Comparison of ENCODE assay signal across 23 cellular contexts in the genomic region with DNA sequence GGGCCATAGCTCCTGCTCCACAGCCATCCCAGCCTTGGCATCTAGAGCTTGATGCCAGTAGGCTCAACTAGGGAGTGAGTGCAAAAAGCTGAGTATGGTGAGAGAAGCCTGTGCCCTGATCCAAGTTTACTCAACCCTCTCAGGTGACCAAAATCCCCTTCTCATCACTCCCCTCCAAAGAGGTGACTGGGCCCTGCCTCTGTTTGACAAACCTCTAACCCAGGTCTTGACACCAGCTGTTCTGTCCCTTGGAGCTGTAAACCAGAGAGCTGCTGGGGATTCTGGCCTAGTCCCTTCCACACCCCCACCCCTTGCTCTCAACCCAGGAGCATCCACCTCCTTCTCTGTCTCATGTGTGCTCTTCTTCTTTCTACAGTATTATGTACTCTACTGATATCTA.
DNase-seq lines count a peak whose midpoint lies in the region; ATAC-seq and TF ChIP-seq lines count a peak whose summit lies in the region.
"Had no signal": no experiment of that assay in that cellular context is flagged by ENCODE, and none has a peak within 500 bp of the region (broad histone marks: within the 10 kb centered on the region; RNA-seq: fewer than 3 reads in every experiment).

No MANE protein-coding gene starts in this region.

- H3K4me3 Mint-ChIP-seq in activated naive CD4-positive, alpha-beta T cell treated with anti-CD3 and anti-CD28 coated beads, Interleukin-2, amount 10 ng/mL, durations not matched to agents 7 days and 5 days = no peak overlapping the region
- H3K4me3 Mint-ChIP-seq in activated B cell treated with CpG ODN at 0.5 μM for 24 hours = no peak overlapping the region
- H3K4me3 Mint-ChIP-seq in endothelial cell (ENCODE audit: unreplicated experiment) = peak overlapping the region; percentile 42
- H3K4me3 Mint-ChIP-seq in stimulated activated naive CD8-positive, alpha-beta T cell treated with anti-CD3 and anti-CD28 coated beads, Interleukin-15, Interleukin-2, amounts not matched to agents 100 ng/mL and 50 ng/mL, for 24 hours = no peak overlapping the region
- H3K4me3 Mint-ChIP-seq: nephron had no signal

- no peak for TF ChIP-seq CTCF in activated B cell treated with CpG ODN at 0.5 μM for 24 hours (IDR thresholded peaks at IDR 0.05)
- TF ChIP-seq CTCF in endothelial cell (IDR thresholded peaks at IDR 0.05; ENCODE audit: unreplicated experiment) = no peak
- TF ChIP-seq CTCF in spleen (IDR thresholded peaks at IDR 0.05 in 8 of 11, conservative IDR thresholded peaks at IDR 0.05 in 3 of 11) = no peak

- no peak overlapping the region for H3K27ac ChIP-seq in effector memory CD4-positive, alpha-beta T cell (ENCODE audit: insufficient read depth, low read length, poor library complexity, severe bottlenecking)
- peak overlapping the region in 1 of 8 donors; percentile 27 for H3K27ac ChIP-seq in spleen
- H3K27ac ChIP-seq: ascending aorta, C4-2B, foreskin keratinocyte, KMS-11, parathyroid adenoma, sigmoid colon had no signal

- ATAC-seq in activated B cell treated with CpG ODN at 0.5 μM for 24 hours (ENCODE audit: low read depth) = no peak
- ATAC-seq: foreskin keratinocyte had no signal

- no peaks in the 10 kb centered on the region for H3K9me3 ChIP-seq in effector memory CD4-positive, alpha-beta T cell (ENCODE audit: control insufficient read depth, low read length)
- H3K9me3 ChIP-seq in spleen = no peaks in the 10 kb centered on the region
- H3K9me3 ChIP-seq: ascending aorta, sigmoid colon, SK-N-SH had no signal

- TF ChIP-seq POLR2A in spleen (IDR thresholded peaks at IDR 0.05) = no peak

- CTCF ChIA-PET in activated naive CD4-positive, alpha-beta T cell treated with anti-CD3 and anti-CD28 coated beads, Interleukin-2, amount 10 ng/mL, durations not matched to agents 7 days and 5 days (lab: Charles Lee) = no interaction called here
- CTCF ChIA-PET in activated B cell treated with CpG ODN at 0.5 μM for 24 hours (lab: Charles Lee) = no interaction called here

- H3K27me3 ChIP-seq in effector memory CD4-positive, alpha-beta T cell (replicated peaks; ENCODE audit: control insufficient read depth, insufficient read depth, low read length, poor library complexity, severe bottlenecking) = no peaks in the 10 kb centered on the region
- H3K27me3 ChIP-seq in spleen (replicated peaks in 1 of 7) = no peaks in the 10 kb centered on the region
- H3K27me3 ChIP-seq: ascending aorta, foreskin keratinocyte, sigmoid colon had no signal

- H3K36me3 Mint-ChIP-seq in activated naive CD4-positive, alpha-beta T cell treated with anti-CD3 and anti-CD28 coated beads, Interleukin-2, amount 10 ng/mL, durations not matched to agents 7 days and 5 days = peaks cover 78% of the 10 kb centered on the region
- H3K36me3 Mint-ChIP-seq in activated B cell treated with CpG ODN at 0.5 μM for 24 hours (ENCODE audit: low read depth) = peaks cover 65% of the 10 kb centered on the region
- peaks cover 54% of the 10 kb centered on the region for H3K36me3 Mint-ChIP-seq in endothelial cell (ENCODE audit: low read depth, unreplicated experiment)
- peaks cover 86% of the 10 kb centered on the region for H3K36me3 Mint-ChIP-seq in stimulated activated naive CD8-positive, alpha-beta T cell treated with anti-CD3 and anti-CD28 coated beads, Interleukin-15, Interleukin-2, amounts not matched to agents 100 ng/mL and 50 ng/mL, for 24 hours (ENCODE audit: low read depth)

- peaks cover 19% of the 10 kb centered on the region for H3K4me1 Mint-ChIP-seq in activated naive CD4-positive, alpha-beta T cell treated with anti-CD3 and anti-CD28 coated beads, Interleukin-2, amount 10 ng/mL, durations not matched to agents 7 days and 5 days
- H3K4me1 Mint-ChIP-seq in activated B cell treated with CpG ODN at 0.5 μM for 24 hours (peaks cover 17% of the 10 kb centered on the region), endothelial cell (ENCODE audit: unreplicated experiment) (peaks cover 9% of the 10 kb centered on the region)
- H3K4me1 Mint-ChIP-seq in stimulated activated naive CD8-positive, alpha-beta T cell treated with anti-CD3 and anti-CD28 coated beads, Interleukin-15, Interleukin-2, amounts not matched to agents 100 ng/mL and 50 ng/mL, for 24 hours (ENCODE audit: low read depth) = peaks cover 62% of the 10 kb centered on the region
- H3K4me1 Mint-ChIP-seq: nephron had no signal

- peak overlapping the region; percentile 69 for H3K27ac Mint-ChIP-seq in activated naive CD4-positive, alpha-beta T cell treated with anti-CD3 and anti-CD28 coated beads, Interleukin-2, amount 10 ng/mL, durations not matched to agents 7 days and 5 days
- H3K27ac Mint-ChIP-seq in activated B cell treated with CpG ODN at 0.5 μM for 24 hours (peak overlapping the region; percentile 30), endothelial cell (ENCODE audit: unreplicated experiment) (no peak overlapping the region)
- H3K27ac Mint-ChIP-seq in stimulated activated naive CD8-positive, alpha-beta T cell treated with anti-CD3 and anti-CD28 coated beads, Interleukin-15, Interleukin-2, amounts not matched to agents 100 ng/mL and 50 ng/mL, for 24 hours = peak overlapping the region; percentile 55
- H3K27ac Mint-ChIP-seq: nephron had no signal

- POLR2A ChIA-PET in activated B cell treated with CpG ODN at 0.5 μM for 24 hours (lab: Charles Lee) = no interaction called here

- no peak for DNase-seq in activated naive CD4-positive, alpha-beta T cell treated with anti-CD3 and anti-CD28 coated beads, Interleukin-2, amount 10 ng/mL, durations not matched to agents 7 days and 5 days
- no peak for DNase-seq in activated naive CD4-positive, alpha-beta T cell treated with anti-CD3 and anti-CD28 coated beads, Interleukin-2, amount 50 U/mL, for 16 hours
- no peak for DNase-seq in activated B cell treated with CpG ODN at 0.5 μM for 24 hours
- no peak for DNase-seq in endothelial cell (ENCODE audit: low spot score)
- no peak for DNase-seq in effector memory CD4-positive, alpha-beta T cell
- no peak for DNase-seq in GF-D8 (lab: John Stamatoyannopoulos, UW)
- no peak for DNase-seq in spleen
- DNase-seq: activated CD4-positive, CD25-positive, alpha-beta regulatory T cell; activated effector memory CD4-positive, alpha-beta T cell treated with anti-CD3 and anti-CD28 coated beads, Interleukin-2, amount 50 U/mL, for 16 hours; DMS53; foreskin keratinocyte; GDM1; MV-4-11; NCI-H526 treated with DMSO at 0.1 percent for 48 hours; sigmoid colon; SK-N-SH; T1000 had no signal

- intact Hi-C loops in activated B cell treated with CpG ODN at 0.5 μM for 24 hours (cut with micrococcal nuclease) (loop anchor here (10.0 kb wide), 1 partner anchor 244 kb away; no protein-coding TSS in a partner anchor), spleen (cut with DNase I; ENCODE audit: low total_unique reads) (no loop called here)

- H3K4me3 ChIP-seq in effector memory CD4-positive, alpha-beta T cell (ENCODE audit: insufficient read depth, low read depth, low read length, poor library complexity, severe bottlenecking) = no peak overlapping the region
- no peak overlapping the region for H3K4me3 ChIP-seq in spleen
- H3K4me3 ChIP-seq: ascending aorta, sigmoid colon had no signal

- peaks cover 4% of the 10 kb centered on the region for H3K4me1 ChIP-seq in effector memory CD4-positive, alpha-beta T cell (ENCODE audit: control insufficient read depth, insufficient read depth, low read length, poor library complexity, severe bottlenecking)
- H3K4me1 ChIP-seq in spleen = peaks cover 0 to 21% (median 17%) of the 10 kb centered on the region in 6 donors
- H3K4me1 ChIP-seq: ascending aorta, parathyroid adenoma, sigmoid colon had no signal

- peaks cover 64% of the 10 kb centered on the region for H3K36me3 ChIP-seq in effector memory CD4-positive, alpha-beta T cell (ENCODE audit: control insufficient read depth, insufficient read depth, low read length)
- peaks cover 0 to 73% (median 57%) of the 10 kb centered on the region in 6 donors for H3K36me3 ChIP-seq in spleen

- H3K27me3 Mint-ChIP-seq in activated naive CD4-positive, alpha-beta T cell treated with anti-CD3 and anti-CD28 coated beads, Interleukin-2, amount 10 ng/mL, durations not matched to agents 7 days and 5 days = no peaks in the 10 kb centered on the region
- no peaks in the 10 kb centered on the region for H3K27me3 Mint-ChIP-seq in activated B cell treated with CpG ODN at 0.5 μM for 24 hours
- H3K27me3 Mint-ChIP-seq in endothelial cell (ENCODE audit: unreplicated experiment) = peaks cover 8% of the 10 kb centered on the region
- no peaks in the 10 kb centered on the region for H3K27me3 Mint-ChIP-seq in stimulated activated naive CD8-positive, alpha-beta T cell treated with anti-CD3 and anti-CD28 coated beads, Interleukin-15, Interleukin-2, amounts not matched to agents 100 ng/mL and 50 ng/mL, for 24 hours

- H3K9me3 Mint-ChIP-seq in activated naive CD4-positive, alpha-beta T cell treated with anti-CD3 and anti-CD28 coated beads, Interleukin-2, amount 10 ng/mL, durations not matched to agents 7 days and 5 days = no peaks in the 10 kb centered on the region
- H3K9me3 Mint-ChIP-seq in activated B cell treated with CpG ODN at 0.5 μM for 24 hours = no peaks in the 10 kb centered on the region
- H3K9me3 Mint-ChIP-seq in endothelial cell (ENCODE audit: unreplicated experiment) = no peaks in the 10 kb centered on the region
- no peaks in the 10 kb centered on the region for H3K9me3 Mint-ChIP-seq in stimulated activated naive CD8-positive, alpha-beta T cell treated with anti-CD3 and anti-CD28 coated beads, Interleukin-15, Interleukin-2, amounts not matched to agents 100 ng/mL and 50 ng/mL, for 24 hours
- H3K9me3 Mint-ChIP-seq: nephron had no signal
